10 cellular contexts compared by ENCODE assay signal in the genomic region with DNA sequence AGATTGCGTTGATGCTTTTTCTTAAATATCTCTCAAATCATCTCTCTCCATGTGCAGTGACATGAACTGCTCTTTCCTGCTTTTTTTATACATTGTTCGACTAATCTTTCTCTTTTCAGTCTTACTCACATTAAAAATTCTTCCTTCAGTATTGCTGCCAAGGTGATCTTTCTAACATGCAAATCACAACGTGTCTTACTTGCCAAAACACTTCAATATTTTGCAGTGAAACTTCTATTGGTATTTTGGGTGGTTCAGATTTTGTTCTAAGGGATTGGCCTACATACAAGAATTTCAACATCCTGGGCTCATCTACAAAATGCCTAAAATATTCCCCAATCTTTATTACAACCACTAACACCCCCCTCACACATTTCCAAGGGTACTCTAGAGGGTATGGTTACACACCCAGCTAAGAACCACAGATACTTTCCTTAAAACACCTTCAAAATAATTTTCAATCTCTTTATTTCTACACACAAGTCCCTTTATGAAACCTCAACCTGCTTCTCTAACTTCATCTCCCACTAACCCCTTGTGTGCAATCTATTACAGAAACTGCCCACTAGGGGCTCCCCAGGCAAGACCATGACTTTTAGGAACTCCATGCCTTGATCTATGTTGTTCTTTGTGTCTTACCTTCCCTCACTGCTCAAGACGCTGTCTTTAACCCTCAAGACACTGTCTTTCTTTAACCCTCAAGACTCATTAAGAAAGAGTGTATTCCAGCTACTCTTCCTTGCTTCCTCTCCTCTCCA. TPM values are rescaled to one million over a fixed set of nuclear protein-coding genes. Genes with fewer than 3 reads are reported as not detected.
DNase-seq lines count a peak whose midpoint lies in the region; ATAC-seq and TF ChIP-seq lines count a peak whose summit lies in the region.
"Had no signal": no experiment of that assay in that cellular context is flagged by ENCODE, and none has a peak within 500 bp of the region (broad histone marks: within the 10 kb centered on the region; RNA-seq: fewer than 3 reads in every experiment).

No MANE protein-coding gene starts in this region.

- no peak for DNase-seq in nephron progenitor cell
- DNase-seq in NCI-H1436 treated with DMSO at 0.1 percent for 48 hours (lab: John Stamatoyannopoulos, UW) = no peak
- no peak for DNase-seq in activated T-cell treated with anti-CD3 and anti-CD28 coated beads, Interleukin-2, amount 50 U/mL, for 48 hours
- no peak for DNase-seq in activated CD4-positive, alpha-beta T cell treated with anti-CD3 and anti-CD28 coated beads, Interleukin-2, amount 10 ng/mL, durations not matched to agents 24 days and 14 days
- DNase-seq: posterior cingulate gyrus had no signal

- TF ChIP-seq CTCF in VCaP (conservative IDR thresholded peaks at IDR 0.05) = peak; percentile 30
- TF ChIP-seq CTCF in nephron progenitor cell (IDR thresholded peaks at IDR 0.05) = peak; percentile 48

- no peak overlapping the region for H3K27ac ChIP-seq in VCaP

- no peaks in the 10 kb centered on the region for H3K36me3 Mint-ChIP-seq in nephron progenitor cell (ENCODE audit: low read depth)
- H3K36me3 Mint-ChIP-seq in activated CD4-positive, alpha-beta T cell treated with anti-CD3 and anti-CD28 coated beads, Interleukin-2, amount 10 ng/mL, durations not matched to agents 24 days and 14 days (ENCODE audit: low read depth) = no peaks in the 10 kb centered on the region
- H3K36me3 Mint-ChIP-seq: activated naive CD4-positive, alpha-beta T cell treated with anti-CD3 and anti-CD28 coated beads, Interleukin-2, amount 50 U/mL, for 24 hours had no signal

- H3K4me1 Mint-ChIP-seq in nephron progenitor cell = no peaks in the 10 kb centered on the region
- H3K4me1 Mint-ChIP-seq in activated CD4-positive, alpha-beta T cell treated with anti-CD3 and anti-CD28 coated beads, Interleukin-2, amount 10 ng/mL, durations not matched to agents 24 days and 14 days = no peaks in the 10 kb centered on the region
- H3K4me1 Mint-ChIP-seq: activated naive CD4-positive, alpha-beta T cell treated with anti-CD3 and anti-CD28 coated beads, Interleukin-2, amount 50 U/mL, for 24 hours had no signal

- H3K27me3 Mint-ChIP-seq in nephron progenitor cell (ENCODE audit: low read depth, poor library complexity) = no peaks in the 10 kb centered on the region
- H3K27me3 Mint-ChIP-seq in activated CD4-positive, alpha-beta T cell treated with anti-CD3 and anti-CD28 coated beads, Interleukin-2, amount 10 ng/mL, durations not matched to agents 24 days and 14 days = no peaks in the 10 kb centered on the region
- H3K27me3 Mint-ChIP-seq: activated naive CD4-positive, alpha-beta T cell treated with anti-CD3 and anti-CD28 coated beads, Interleukin-2, amount 50 U/mL, for 24 hours had no signal

- no peak overlapping the region for H3K4me3 Mint-ChIP-seq in nephron progenitor cell
- H3K4me3 Mint-ChIP-seq in activated CD4-positive, alpha-beta T cell treated with anti-CD3 and anti-CD28 coated beads, Interleukin-2, amount 10 ng/mL, durations not matched to agents 24 days and 14 days = no peak overlapping the region
- H3K4me3 Mint-ChIP-seq: activated naive CD4-positive, alpha-beta T cell treated with anti-CD3 and anti-CD28 coated beads, Interleukin-2, amount 50 U/mL, for 24 hours had no signal

- no peak overlapping the region for H3K27ac Mint-ChIP-seq in nephron progenitor cell
- H3K27ac Mint-ChIP-seq in activated CD4-positive, alpha-beta T cell treated with anti-CD3 and anti-CD28 coated beads, Interleukin-2, amount 10 ng/mL, durations not matched to agents 24 days and 14 days = no peak overlapping the region
- H3K27ac Mint-ChIP-seq: activated naive CD4-positive, alpha-beta T cell treated with anti-CD3 and anti-CD28 coated beads, Interleukin-2, amount 50 U/mL, for 24 hours had no signal

- no peaks in the 10 kb centered on the region for H3K9me3 Mint-ChIP-seq in nephron progenitor cell
- H3K9me3 Mint-ChIP-seq in activated CD4-positive, alpha-beta T cell treated with anti-CD3 and anti-CD28 coated beads, Interleukin-2, amount 10 ng/mL, durations not matched to agents 24 days and 14 days = no peaks in the 10 kb centered on the region
- H3K9me3 Mint-ChIP-seq: activated naive CD4-positive, alpha-beta T cell treated with anti-CD3 and anti-CD28 coated beads, Interleukin-2, amount 50 U/mL, for 24 hours had no signal

- ATAC-seq in GM18499 (IDR thresholded peaks at IDR 0.05; ENCODE audit: insufficient read depth, unreplicated experiment) (peak; percentile 73), HG02763 (IDR thresholded peaks at IDR 0.05; ENCODE audit: unreplicated experiment) (peak; percentile 48), GM21528 (IDR thresholded peaks at IDR 0.05; ENCODE audit: low FRiP score, unreplicated experiment) (no peak)

- intact Hi-C loops in activated CD4-positive, alpha-beta T cell treated with anti-CD3 and anti-CD28 coated beads, Interleukin-2, amount 10 ng/mL, durations not matched to agents 24 days and 14 days (cut with micrococcal nuclease) = no loop called here

RNA-seq across cellular contexts. Expression of a gene that starts 50.9 kb away (rescaled TPM):
- 0.09 TPM in 1 of 2 replicates, not detected in the other for total RNA-seq in activated CD4-positive, alpha-beta T cell treated with anti-CD3 and anti-CD28 coated beads, Interleukin-2, amount 10 ng/mL, durations not matched to agents 24 days and 14 days
